ENCODE assay signal across 1 cellular context in the genomic region with DNA sequence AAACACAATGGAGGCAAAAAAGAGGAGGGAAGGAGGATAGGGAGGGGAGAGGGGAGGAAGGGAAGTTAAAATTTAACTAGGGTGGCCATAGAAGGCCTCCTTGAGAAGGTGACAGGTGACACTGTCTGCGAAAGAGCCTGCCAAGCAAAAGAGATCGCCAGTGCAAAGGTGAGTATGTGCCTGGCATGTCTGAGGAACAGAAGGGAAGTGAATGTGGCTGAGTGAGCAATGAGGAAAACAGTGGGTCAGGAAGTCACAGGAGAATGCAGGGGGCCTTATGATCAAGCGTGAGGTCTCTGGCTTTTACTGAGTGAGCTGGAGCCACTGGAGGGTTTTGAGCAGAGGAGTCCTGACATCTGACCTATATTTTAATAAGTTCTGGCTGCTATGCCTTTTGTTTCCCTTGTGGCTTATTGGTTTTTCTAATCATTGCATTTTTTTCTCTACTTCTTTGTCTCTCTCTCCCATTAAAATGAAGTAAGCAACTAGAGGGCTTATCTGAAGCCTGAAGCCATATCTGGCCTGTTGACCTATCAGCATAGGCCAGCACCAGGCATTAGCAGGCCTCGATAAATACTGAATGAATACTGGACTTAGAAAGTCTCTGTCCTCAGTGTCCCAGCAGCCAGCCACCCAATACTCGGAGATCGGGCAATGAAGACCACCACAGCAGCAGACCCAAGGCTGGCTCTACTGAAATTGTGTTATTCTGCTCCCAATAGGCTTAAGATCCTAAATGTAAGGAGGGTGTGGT.
TF ChIP-seq lines count a peak whose summit lies in the region.

No MANE protein-coding gene starts in this region.

TF ChIP-seq in endothelial cell of umbilical vein, 7 proteins besides CTCF, POLR2A, EP300 and RAD21:
- no peak for TF ChIP-seq EZH2 (IDR thresholded peaks at IDR 0.05; ENCODE audit: borderline replicate concordance, low read depth, low read length, severe bottlenecking)
- no peak for TF ChIP-seq FOS (IDR thresholded peaks at IDR 0.05; ENCODE audit: borderline replicate concordance, insufficient read depth, low read length)
- no peak for TF ChIP-seq JUN (IDR thresholded peaks at IDR 0.05; ENCODE audit: borderline replicate concordance, insufficient read depth, insufficient read length, low read depth)
- no peak for TF ChIP-seq POLR2AphosphoS5 (IDR thresholded peaks at IDR 0.05; ENCODE audit: insufficient read depth, low read depth, low read length)
- no peak for TF ChIP-seq GATA2 (IDR thresholded peaks at IDR 0.05; ENCODE audit: insufficient read depth, insufficient read length, low read depth, low read length)
- TF ChIP-seq MYC (IDR thresholded peaks at IDR 0.05; ENCODE audit: low read depth, low read length) = no peak
- TF ChIP-seq, protein P1, sequence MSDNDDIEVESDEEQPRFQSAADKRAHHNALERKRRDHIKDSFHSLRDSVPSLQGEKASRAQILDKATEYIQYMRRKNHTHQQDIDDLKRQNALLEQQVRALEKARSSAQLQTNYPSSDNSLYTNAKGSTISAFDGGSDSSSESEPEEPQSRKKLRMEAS (IDR thresholded peaks at IDR 0.05; ENCODE audit: insufficient read depth, insufficient read length) = no peak
